In the genomic region with DNA sequence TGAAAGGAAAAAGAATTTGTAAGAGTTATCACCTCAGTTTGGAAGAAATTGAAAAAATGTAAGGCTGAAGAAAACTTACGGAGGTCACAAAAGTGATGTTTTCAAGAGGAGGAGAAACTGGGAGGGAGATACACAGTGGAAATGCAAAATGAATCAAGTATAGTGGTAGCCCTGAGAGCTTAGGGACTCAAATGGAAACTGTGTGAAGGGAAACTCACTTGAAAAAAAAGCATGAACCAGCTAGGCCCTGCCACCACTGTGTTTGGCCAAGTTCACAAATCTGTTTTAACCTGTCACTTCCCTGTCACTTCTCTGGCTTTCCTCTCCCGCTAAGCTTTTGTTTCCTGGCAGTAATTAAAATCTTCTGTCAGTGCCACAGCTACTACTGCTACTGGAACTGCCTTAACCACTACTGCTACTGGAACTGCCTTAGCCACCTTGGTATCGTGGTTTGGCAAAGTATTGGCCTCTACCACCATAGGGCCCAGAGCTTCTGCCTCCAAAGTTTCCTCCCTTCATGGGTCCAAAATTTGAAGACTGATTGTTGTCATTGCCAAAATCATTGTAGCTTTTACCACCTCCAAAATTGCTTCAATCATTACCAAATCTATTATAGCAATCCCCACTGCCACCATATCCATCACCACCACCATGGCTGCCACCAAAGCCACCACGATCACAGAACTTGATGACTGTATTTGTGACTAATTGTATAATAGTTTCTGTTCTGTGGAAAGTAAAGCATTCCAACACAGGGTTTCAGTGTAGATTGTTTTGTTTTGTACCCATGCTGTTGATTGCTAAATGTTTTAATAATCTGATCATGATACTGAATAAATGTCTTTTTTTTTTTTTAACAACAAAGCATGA, we compare ENCODE assay signal across 10 cellular contexts. TPM values are rescaled to one million over a fixed set of nuclear protein-coding genes. Genes with fewer than 3 reads are reported as not detected.
DNase-seq lines count a peak whose midpoint lies in the region; ATAC-seq and TF ChIP-seq lines count a peak whose summit lies in the region.
"Had no signal": no experiment of that assay in that cellular context is flagged by ENCODE, and none has a peak within 500 bp of the region (broad histone marks: within the 10 kb centered on the region; RNA-seq: fewer than 3 reads in every experiment).

No MANE protein-coding gene starts in this region.

- H3K36me3 Mint-ChIP-seq in nephron progenitor cell (ENCODE audit: low read depth) (peaks cover 51% of the 10 kb centered on the region), Caco-2 (ENCODE audit: insufficient read depth, unreplicated experiment) (peaks cover 38% of the 10 kb centered on the region)

- H3F3A ChIP-seq in PC-9 (ENCODE audit: insufficient read depth, low read depth): no peaks in the 10 kb centered on the region

- H3K27ac ChIP-seq in SJCRH30 (no peak overlapping the region), PC-9 (no peak overlapping the region)
- H3K27ac ChIP-seq: uterus had no signal

- H3K27me3 Mint-ChIP-seq in nephron progenitor cell (ENCODE audit: low read depth, poor library complexity): no peaks in the 10 kb centered on the region
- no peaks in the 10 kb centered on the region for H3K27me3 Mint-ChIP-seq in Caco-2 (ENCODE audit: insufficient read depth, unreplicated experiment)

- no peaks in the 10 kb centered on the region for H3K4me1 ChIP-seq in SJCRH30
- H3K4me1 ChIP-seq in Caco-2: no peaks in the 10 kb centered on the region
- H3K4me1 ChIP-seq in PC-9 (replicated peaks; ENCODE audit: insufficient read depth): no peaks in the 10 kb centered on the region
- H3K4me1 ChIP-seq: uterus had no signal

- intact Hi-C loops in Caco-2 (cut with micrococcal nuclease; ENCODE audit: unreplicated experiment): loop anchor here (5.0 kb wide), 1 partner anchor 147 kb away; the partner anchor contains the start of gene FREM3
- intact Hi-C loops in PC-9 (cut with micrococcal nuclease; ENCODE audit: unreplicated experiment): loop anchor here (10.0 kb wide), 1 partner anchor 350 kb away; no protein-coding TSS in a partner anchor

- H3K27ac Mint-ChIP-seq in nephron progenitor cell (peak overlapping the region; percentile 37), Caco-2 (ENCODE audit: unreplicated experiment) (no peak overlapping the region)

- no peaks in the 10 kb centered on the region for H3K9me3 ChIP-seq in SJCRH30 (replicated peaks)
- no peaks in the 10 kb centered on the region for H3K9me3 ChIP-seq in Caco-2
- H3K9me3 ChIP-seq in PC-9 (ENCODE audit: insufficient read depth, low read depth): no peaks in the 10 kb centered on the region
- H3K9me3 ChIP-seq: uterus had no signal

- H2AFZ ChIP-seq in PC-9: no peak overlapping the region

- BruUV-seq in Caco-2 (replicated peaks; lab: Mats Ljungman, UMichigan) (no TSS peak), PC-9 (replicated peaks; lab: Mats Ljungman, UMichigan) (no TSS peak)

- no peaks in the 10 kb centered on the region for H3K9me2 ChIP-seq in PC-9 (ENCODE audit: insufficient read depth)

- H4K20me1 ChIP-seq in PC-9 (ENCODE audit: insufficient read depth): no peaks in the 10 kb centered on the region

- H3K4me3 ChIP-seq in SJCRH30 (no peak overlapping the region), Caco-2 (ENCODE audit: low read depth, low read length) (no peak overlapping the region), PC-9 (no peak overlapping the region)
- H3K4me3 ChIP-seq: uterus had no signal

- ATAC-seq in GM21723 (IDR thresholded peaks at IDR 0.05; ENCODE audit: unreplicated experiment) (peak; percentile 74), HG03439 (IDR thresholded peaks at IDR 0.05; ENCODE audit: unreplicated experiment) (peak; percentile 59)

- no peak overlapping the region for H3K4me2 ChIP-seq in PC-9

- H3K4me1 Mint-ChIP-seq in nephron progenitor cell (no peaks in the 10 kb centered on the region), Caco-2 (ENCODE audit: low read depth, unreplicated experiment) (peaks cover 6% of the 10 kb centered on the region)

- POLR2A ChIA-PET in Caco-2 (lab: Charles Lee) (no interaction called here), PC-9 (lab: Charles Lee; ENCODE audit: unreplicated experiment) (no interaction called here)

- H3K27me3 ChIP-seq in SJCRH30 (no peaks in the 10 kb centered on the region), Caco-2 (replicated peaks; ENCODE audit: control insufficient read depth, insufficient read depth, low read length) (no peaks in the 10 kb centered on the region), PC-9 (ENCODE audit: insufficient read depth, low read depth) (no peaks in the 10 kb centered on the region)
- H3K27me3 ChIP-seq: uterus had no signal

- no peaks in the 10 kb centered on the region for H3K79me2 ChIP-seq in PC-9 (ENCODE audit: low read depth)

- CTCF ChIA-PET in Caco-2 (lab: Charles Lee): no interaction called here
- CTCF ChIA-PET in PC-9 (lab: Charles Lee): no interaction called here

- peaks cover 3% of the 10 kb centered on the region for H3K9me3 Mint-ChIP-seq in nephron progenitor cell
- no peaks in the 10 kb centered on the region for H3K9me3 Mint-ChIP-seq in Caco-2 (ENCODE audit: unreplicated experiment)

- DNase-seq in activated CD4-positive, alpha-beta T cell treated with anti-CD3 and anti-CD28 coated beads, Interleukin-2, amount 50 U/mL, for 48 hours: peak; percentile 31 to 35
- no peak for DNase-seq in activated CD4-positive, alpha-beta T cell treated with anti-CD3 and anti-CD28 coated beads for 4 hours
- no peak for DNase-seq in nephron progenitor cell
- no peak for DNase-seq in SJCRH30
- DNase-seq in Caco-2: no peak
- DNase-seq in PC-9: no peak
- DNase-seq: midbrain, uterus had no signal

- H3K36me3 ChIP-seq in SJCRH30 (peaks cover 60% of the 10 kb centered on the region), Caco-2 (ENCODE audit: control insufficient read depth, insufficient read depth, low read length) (no peaks in the 10 kb centered on the region), PC-9 (ENCODE audit: low read depth) (no peaks in the 10 kb centered on the region)
- H3K36me3 ChIP-seq: uterus had no signal

- H3K4me3 Mint-ChIP-seq in nephron progenitor cell: no peak overlapping the region
- H3K4me3 Mint-ChIP-seq in Caco-2 (ENCODE audit: unreplicated experiment): no peak overlapping the region

- no peak for TF ChIP-seq CTCF in nephron progenitor cell (IDR thresholded peaks at IDR 0.05)
- TF ChIP-seq CTCF in Caco-2 (IDR thresholded peaks at IDR 0.05; ENCODE audit: insufficient read depth in 1 of 2, low read depth in 1 of 2, low read length in 1 of 2, severe bottlenecking in 1 of 2, unreplicated experiment in 1 of 2): no peak
- TF ChIP-seq CTCF in PC-9 (conservative IDR thresholded peaks at IDR 0.05): no peak

RNA-seq across cellular contexts. Expression of gene SMARCA5, which starts 41.5 kb away (rescaled TPM):
- 97.3 and 117 TPM in 2 replicates for total RNA-seq in SJCRH30 (2014; rRNA removed; shearing (Covaris generic))
- total RNA-seq in Caco-2 (2022) (64.5 and 64.8 TPM in 2 replicates), PC-9 (2021) (34.4 and 40.5 TPM in 2 replicates)

Comparison
In these comparisons a context has a peak if more than half of its experiments do, and no peak if none do; other contexts are left out.
1. DNase-seq: peak in activated CD4-positive, alpha-beta T cell treated with anti-CD3 and anti-CD28 coated beads, Interleukin-2, amount 50 U/mL, for 48 hours (2 of 2); none in activated CD4-positive, alpha-beta T cell treated with anti-CD3 and anti-CD28 coated beads for 4 hours (0 of 2), nephron progenitor cell (single experiment), SJCRH30 (0 of 2), Caco-2 (0 of 2) and PC-9 (0 of 2).